22 cellular contexts compared by ENCODE assay signal in genomic region chr4:52743444-52744019, GRCh38. TPM values are rescaled to one million over a fixed set of nuclear protein-coding genes. Genes with fewer than 3 reads are reported as not detected.
DNase-seq lines count a peak whose midpoint lies in the region; FAIRE-seq and TF ChIP-seq lines count a peak whose summit lies in the region.
"Had no signal": no experiment of that assay in that cellular context is flagged by ENCODE, and none has a peak within 500 bp of the region (broad histone marks: within the 10 kb centered on the region; RNA-seq: fewer than 3 reads in every experiment).

No MANE protein-coding gene starts in this region.

- H3K27me3 Mint-ChIP-seq in MCF 10A (ENCODE audit: insufficient read depth, unreplicated experiment), result no peaks in the 10 kb centered on the region

- no peak overlapping the region for H3K27ac ChIP-seq in mammary epithelial cell (ENCODE audit: insufficient read depth, low read depth, low read length)
- H3K27ac ChIP-seq in hepatocyte, result no peak overlapping the region
- no peak overlapping the region for H3K27ac ChIP-seq in osteoblast (ENCODE audit: low read depth, low read length)
- no peak overlapping the region for H3K27ac ChIP-seq in tibial nerve
- H3K27ac ChIP-seq: 22Rv1, A549, BLaER1, HL-60 had no signal

- H3K4me1 Mint-ChIP-seq in MCF 10A (ENCODE audit: insufficient read depth, unreplicated experiment), result no peaks in the 10 kb centered on the region
- H3K4me1 Mint-ChIP-seq: CD4-positive, alpha-beta memory T cell had no signal

- no peak for TF ChIP-seq EP300 in tibial nerve (IDR thresholded peaks at IDR 0.05)

- no peak for TF ChIP-seq POLR2A in tibial nerve (IDR thresholded peaks at IDR 0.05)

- H3K4me2 ChIP-seq in mammary epithelial cell (ENCODE audit: insufficient read depth, low read depth, low read length) (no peak overlapping the region), hepatocyte (peak overlapping the region; percentile 9), osteoblast (ENCODE audit: insufficient read depth, low read length) (no peak overlapping the region)
- H3K4me2 ChIP-seq: A549, BLaER1 had no signal

- H3K9ac ChIP-seq in mammary epithelial cell (ENCODE audit: insufficient read depth, low read length), result no peak overlapping the region
- H3K9ac ChIP-seq: BLaER1 had no signal

- H3K4me3 ChIP-seq in mammary epithelial cell (replicated peaks in 1 of 3; ENCODE audit: insufficient read depth in 1 of 3, low read depth in 2 of 3, low read length in 3 of 3), result no peak overlapping the region
- H3K4me3 ChIP-seq in hepatocyte, result no peak overlapping the region
- H3K4me3 ChIP-seq in osteoblast (ENCODE audit: insufficient read depth, low read length), result no peak overlapping the region
- no peak overlapping the region for H3K4me3 ChIP-seq in tibial nerve
- H3K4me3 ChIP-seq: A549, BLaER1, K562 had no signal

- CTCF ChIA-PET in mammary epithelial cell (lab: Charles Lee; ENCODE audit: low non-redundant PET), result no interaction called here
- CTCF ChIA-PET in MCF 10A (lab: Yijun Ruan, JAX), result interaction anchor here (0.6 to 1.2 kb wide), 2 partner anchors 31 to 49 kb away, joined by 3 read pairs; no protein-coding TSS in a partner anchor

- H3K9me2 ChIP-seq in hepatocyte (replicated peaks; ENCODE audit: insufficient read depth), result no peaks in the 10 kb centered on the region

- H3K9me3 ChIP-seq in mammary epithelial cell (replicated peaks; ENCODE audit: insufficient read depth, low read length) (no peaks in the 10 kb centered on the region), hepatocyte (ENCODE audit: low read depth) (no peaks in the 10 kb centered on the region), osteoblast (ENCODE audit: low read depth, low read length) (no peaks in the 10 kb centered on the region), tibial nerve (no peaks in the 10 kb centered on the region)
- H3K9me3 ChIP-seq: A549, BLaER1 had no signal

- 98% methylated on average over 4 of the region's 4 CpGs for WGBS in mammary epithelial cell (ENCODE audit: low coverage, missing lambda C conversion rate)
- 19% methylated on average over 4 of the region's 4 CpGs for WGBS in hepatocyte (ENCODE audit: low lambda C conversion rate, missing lambda C conversion rate)
- 72 to 76% methylated on average over 4 of the region's 4 CpGs for WGBS in tibial nerve, 2 donors

- H3K79me2 ChIP-seq in mammary epithelial cell (ENCODE audit: insufficient read depth, low read length), result no peaks in the 10 kb centered on the region
- H3K79me2 ChIP-seq in hepatocyte, result no peaks in the 10 kb centered on the region
- no peaks in the 10 kb centered on the region for H3K79me2 ChIP-seq in osteoblast (ENCODE audit: insufficient read depth, low read length)

- peaks cover 8% of the 10 kb centered on the region for H3K36me3 Mint-ChIP-seq in MCF 10A (ENCODE audit: insufficient read depth, unreplicated experiment)
- H3K36me3 Mint-ChIP-seq: CD14-positive monocyte; CD4-positive, alpha-beta memory T cell had no signal

- intact Hi-C loops in mammary epithelial cell (cut with micrococcal nuclease), result no loop called here
- intact Hi-C loops in MCF 10A (cut with micrococcal nuclease), result no loop called here

- no peak overlapping the region for H3K27ac Mint-ChIP-seq in MCF 10A (ENCODE audit: low read depth, unreplicated experiment)
- H3K27ac Mint-ChIP-seq: CD14-positive monocyte; CD4-positive, alpha-beta memory T cell had no signal

- TF ChIP-seq CTCF in mammary epithelial cell (conservative IDR thresholded peaks at IDR 0.05 in 1 of 2, IDR thresholded peaks at IDR 0.05 in 1 of 2; ENCODE audit: extremely low read depth in 1 of 2, insufficient read depth in 1 of 2, low read depth in 1 of 2, low read length in 2 of 2), result no peak
- TF ChIP-seq CTCF in MCF 10A (IDR thresholded peaks at IDR 0.05; ENCODE audit: unreplicated experiment), result no peak
- no peak for TF ChIP-seq CTCF in hepatocyte (IDR thresholded peaks at IDR 0.05; ENCODE audit: poor library complexity)
- TF ChIP-seq CTCF in osteoblast (IDR thresholded peaks at IDR 0.05; ENCODE audit: extremely low read depth, low read depth, low read length), result no peak
- TF ChIP-seq CTCF in tibial nerve (IDR thresholded peaks at IDR 0.05), result no peak
- TF ChIP-seq CTCF in D721Med (IDR thresholded peaks at IDR 0.05; ENCODE audit: insufficient read depth, missing control alignments), result no peak

- H3K9me3 Mint-ChIP-seq in MCF 10A (ENCODE audit: unreplicated experiment), result no peaks in the 10 kb centered on the region
- H3K9me3 Mint-ChIP-seq: CD4-positive, alpha-beta memory T cell had no signal

- POLR2A ChIA-PET in MCF 10A (lab: Yijun Ruan, JAX), result interaction anchor here (1.0 kb wide), 1 partner anchor 11 kb away, joined by 3 read pairs; no protein-coding TSS in a partner anchor

- H3K4me1 ChIP-seq in mammary epithelial cell (ENCODE audit: insufficient read depth, low read length) (no peaks in the 10 kb centered on the region), hepatocyte (ENCODE audit: insufficient read depth) (peaks cover 15% of the 10 kb centered on the region), osteoblast (ENCODE audit: insufficient read depth, low read length) (no peaks in the 10 kb centered on the region), tibial nerve (no peaks in the 10 kb centered on the region)
- H3K4me1 ChIP-seq: A549, BLaER1 had no signal

- in situ Hi-C loops in mammary epithelial cell (cut with MboI; ENCODE audit: low sequenced_read_pairs in 2 of 2) (no loop called here), ACHN (cut with HindIII; ENCODE audit: low pct_ligation_motif_present, low pct_unique_long_range_greater_than_20kb, low sequenced_read_pairs) (no loop called here)

- dilution Hi-C loops in mammary epithelial cell (cut with HindIII; ENCODE audit: low sequenced_read_pairs), result no loop called here

- no peak overlapping the region for H3K4me3 Mint-ChIP-seq in MCF 10A (ENCODE audit: unreplicated experiment)
- H3K4me3 Mint-ChIP-seq: CD14-positive monocyte; CD4-positive, alpha-beta memory T cell had no signal

- H3K36me3 ChIP-seq in mammary epithelial cell (ENCODE audit: insufficient read depth, low read length) (peaks cover 2% of the 10 kb centered on the region), hepatocyte (replicated peaks; ENCODE audit: insufficient read depth, low read depth) (no peaks in the 10 kb centered on the region), osteoblast (ENCODE audit: insufficient read depth, low read length) (no peaks in the 10 kb centered on the region), tibial nerve (no peaks in the 10 kb centered on the region)
- H3K36me3 ChIP-seq: BLaER1 had no signal

- no peak for FAIRE-seq in D721Med (lab: Jason Lieb, UNC)
- FAIRE-seq: A549, K562 had no signal

- H3K27me3 ChIP-seq in mammary epithelial cell (ENCODE audit: insufficient read depth, low read length), result no peaks in the 10 kb centered on the region
- H3K27me3 ChIP-seq in hepatocyte, result no peaks in the 10 kb centered on the region
- H3K27me3 ChIP-seq in osteoblast (ENCODE audit: insufficient read depth, low read length), result peaks cover 12% of the 10 kb centered on the region
- H3K27me3 ChIP-seq in tibial nerve, result no peaks in the 10 kb centered on the region
- H3K27me3 ChIP-seq: BLaER1 had no signal

- BruUV-seq in mammary epithelial cell (replicated peaks; lab: Mats Ljungman, UMichigan) (TSS peak; percentile 21), MCF 10A (replicated peaks; lab: Mats Ljungman, UMichigan) (no TSS peak)

- DNase-seq in mammary epithelial cell (no peak), MCF 10A (ENCODE audit: unreplicated experiment) (no peak), hepatocyte (ENCODE audit: low spot score) (peak; percentile 32), osteoblast (ENCODE audit: insufficient read length, low spot score, missing footprints) (peak; percentile 56), ACHN (no peak), tibial nerve (ENCODE audit: low spot score in 2 of 2) (no peak), D721Med (ENCODE audit: insufficient read length, low spot score) (no peak)
- DNase-seq: Calu3; CD4-positive, alpha-beta memory T cell; DMS 273 treated with DMSO at 0.1 percent for 48 hours; DMS53; GF-D8; GOT3; H7; IMR-90 had no signal

- no peak overlapping the region for H2AFZ ChIP-seq in mammary epithelial cell (ENCODE audit: low read depth, low read length)
- H2AFZ ChIP-seq in hepatocyte, result no peak overlapping the region
- no peak overlapping the region for H2AFZ ChIP-seq in osteoblast (ENCODE audit: low read length)

- H4K20me1 ChIP-seq in mammary epithelial cell (ENCODE audit: insufficient read depth, low read length) (no peaks in the 10 kb centered on the region), hepatocyte (ENCODE audit: insufficient read depth, poor library complexity, severe bottlenecking) (no peaks in the 10 kb centered on the region), osteoblast (ENCODE audit: insufficient read depth, low read length) (no peaks in the 10 kb centered on the region)
- H4K20me1 ChIP-seq: BLaER1 had no signal

RNA-seq across cellular contexts. Expression of gene ERVMER34-1, which starts 7.7 kb away (rescaled TPM):
- total RNA-seq in mammary epithelial cell (1 to 10 TPM; 5.7 to 6.6 TPM), MCF 10A (2022) (6.2 and 6.7 TPM in 2 replicates), hepatocyte (4.6 and 8.0 TPM in 2 replicates), osteoblast (not detected in 2 replicates), tibial nerve (under 1 TPM in 3 of 4 donors, not detected in 1; 0.63 to 0.90 (median 0.78) TPM)
- polyA plus RNA-seq in mammary epithelial cell (13.5 TPM), hepatocyte (1.3 and 3.3 TPM in 2 replicates)
- polyA minus RNA-seq in mammary epithelial cell, result 28.6 TPM
- total RNA-seq: CD4-positive, alpha-beta memory T cell; Daoy; IMR-90 had no signal
- polyA plus RNA-seq: CD14-positive monocyte; CD4-positive, alpha-beta memory T cell; IMR-90 had no signal

Comparison
In these comparisons a context has a peak if more than half of its experiments do, and no peak if none do; other contexts are left out.
1. DNase-seq: peak in hepatocyte (single experiment) and osteoblast (single experiment); none in mammary epithelial cell (single experiment), MCF 10A (single experiment), ACHN (single experiment), tibial nerve (0 of 2) and D721Med (single experiment).